Comparison of ENCODE assay signal across 8 cellular contexts in genomic region chr16:68086860-68087268, GRCh38. TPM values are rescaled to one million over a fixed set of nuclear protein-coding genes. Genes with fewer than 3 reads are reported as not detected.
DNase-seq lines count a peak whose midpoint lies in the region; ATAC-seq and TF ChIP-seq lines count a peak whose summit lies in the region.

No MANE protein-coding gene starts in this region.

- no peak for ATAC-seq in GM21737 (IDR thresholded peaks at IDR 0.05; ENCODE audit: unreplicated experiment)
- no peak for ATAC-seq in GM19351 (IDR thresholded peaks at IDR 0.05; ENCODE audit: unreplicated experiment)
- ATAC-seq in GM18858 (IDR thresholded peaks at IDR 0.05; ENCODE audit: unreplicated experiment): no peak
- no peak for ATAC-seq in HG02588 (IDR thresholded peaks at IDR 0.05; ENCODE audit: unreplicated experiment)

- POLR2A ChIA-PET in Caco-2 (lab: Charles Lee): interaction anchor here (0.5 to 3.5 kb wide), 3 partner anchors 133 to 737 kb away, joined by 4 to 27 read pairs (median 7); partner anchors contain the start of gene ESRP2

- H3K4me1 ChIP-seq in Caco-2 (peaks cover 38% of the 10 kb centered on the region), neuron (ENCODE audit: insufficient read depth, low read length) (peaks cover 24% of the 10 kb centered on the region)

- CTCF ChIA-PET in Caco-2 (lab: Charles Lee): no interaction called here

- H3K4me3 ChIP-seq in Caco-2 (ENCODE audit: low read depth, low read length): peak overlapping the region; percentile 59
- peak overlapping the region; percentile 76 for H3K4me3 ChIP-seq in coronary artery
- peak overlapping the region; percentile 99 for H3K4me3 ChIP-seq in neuron (ENCODE audit: low read length)

- H3K27me3 Mint-ChIP-seq in Caco-2 (ENCODE audit: insufficient read depth, unreplicated experiment): no peaks in the 10 kb centered on the region

- peaks cover 52% of the 10 kb centered on the region for H3K4me1 Mint-ChIP-seq in Caco-2 (ENCODE audit: low read depth, unreplicated experiment)

- TF ChIP-seq CTCF in Caco-2 (IDR thresholded peaks at IDR 0.05; ENCODE audit: insufficient read depth in 1 of 2, low read depth in 1 of 2, low read length in 1 of 2, severe bottlenecking in 1 of 2, unreplicated experiment in 1 of 2) (no peak), coronary artery (IDR thresholded peaks at IDR 0.05) (no peak)

- intact Hi-C loops in Caco-2 (cut with micrococcal nuclease; ENCODE audit: unreplicated experiment): loop anchor here (5.0 kb wide), 1 partner anchor 240 kb away; no protein-coding TSS in a partner anchor

- no peak overlapping the region for H3K27ac Mint-ChIP-seq in Caco-2 (ENCODE audit: unreplicated experiment)

- DNase-seq in Caco-2: no peak
- DNase-seq in M059J (ENCODE audit: low read depth): peak; percentile 30
- DNase-seq in coronary artery (ENCODE audit: low spot score): no peak

- no peak overlapping the region for H2AFZ ChIP-seq in neuron (ENCODE audit: low read depth, low read length)

- BruUV-seq in Caco-2 (replicated peaks; lab: Mats Ljungman, UMichigan): no TSS peak

- no peaks in the 10 kb centered on the region; the same call in 1 of the 2 replicates for H3K27me3 ChIP-seq in Caco-2 (replicated peaks; ENCODE audit: control insufficient read depth, insufficient read depth, low read length)
- no peaks in the 10 kb centered on the region for H3K27me3 ChIP-seq in neuron (ENCODE audit: insufficient read depth, low read length)

- H3K36me3 ChIP-seq in Caco-2 (ENCODE audit: control insufficient read depth, insufficient read depth, low read length) (no peaks in the 10 kb centered on the region), neuron (ENCODE audit: insufficient read depth, low read length) (no peaks in the 10 kb centered on the region)

- peaks cover 21% of the 10 kb centered on the region for H3K36me3 Mint-ChIP-seq in Caco-2 (ENCODE audit: insufficient read depth, unreplicated experiment)

- H3K4me3 Mint-ChIP-seq in Caco-2 (ENCODE audit: unreplicated experiment): peak overlapping the region; percentile 71

- H3K27ac ChIP-seq in coronary artery: peak overlapping the region; percentile 45 to 87

- H3K9me3 ChIP-seq in Caco-2 (no peaks in the 10 kb centered on the region), neuron (ENCODE audit: low read length) (no peaks in the 10 kb centered on the region)

- no peaks in the 10 kb centered on the region for H3K9me3 Mint-ChIP-seq in Caco-2 (ENCODE audit: unreplicated experiment)

RNA-seq across cellular contexts. Expression of gene NFATC3, which starts 1.7 kb away (rescaled TPM):
- 40.0 and 43.9 TPM in 2 replicates for total RNA-seq in Caco-2 (2022)
- 24.9 and 31.9 TPM in 2 replicates for total RNA-seq in M059J (2014; rRNA removed; shearing (Covaris generic))
